ENCODE assay signal across 15 cellular contexts in the genomic region with DNA sequence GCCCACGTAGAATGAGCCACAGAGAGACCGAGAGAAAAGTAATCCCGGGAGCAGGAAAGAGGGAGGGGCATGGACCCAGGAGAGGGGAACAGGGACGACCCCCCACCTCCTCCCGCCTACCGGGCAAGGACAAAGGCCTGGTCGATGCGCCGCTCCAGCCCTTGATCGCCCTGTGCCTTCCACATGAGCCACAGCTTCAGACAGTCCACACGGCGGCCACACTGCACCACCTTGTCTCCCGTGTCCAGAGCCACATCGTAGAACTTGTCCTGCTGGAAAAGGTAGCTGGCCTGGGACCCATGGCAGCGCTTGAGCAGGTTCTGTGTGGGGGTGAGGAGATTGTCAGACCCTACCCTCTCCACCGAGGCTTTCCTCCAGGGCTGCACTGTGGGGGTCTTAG. TPM values are rescaled to one million over a fixed set of nuclear protein-coding genes. Genes with fewer than 3 reads are reported as not detected.
DNase-seq lines count a peak whose midpoint lies in the region; ATAC-seq, FAIRE-seq and TF ChIP-seq lines count a peak whose summit lies in the region.
"Had no signal": no experiment of that assay in that cellular context is flagged by ENCODE, and none has a peak within 500 bp of the region (broad histone marks: within the 10 kb centered on the region; RNA-seq: fewer than 3 reads in every experiment).

No MANE protein-coding gene starts in this region.

- H3K27ac ChIP-seq in PC-9, result no peak overlapping the region
- peak overlapping the region in 3 of 4 donors; percentile 71 to 83 (median 78) for H3K27ac ChIP-seq in gastroesophageal sphincter
- H3K27ac ChIP-seq: brain microvascular endothelial cell, thyroid gland had no signal

- H3K4me2 ChIP-seq in PC-9, result no peak overlapping the region

- no peaks in the 10 kb centered on the region; the same call in 1 of the 2 replicates for H3F3A ChIP-seq in PC-9 (ENCODE audit: insufficient read depth, low read depth)

- H3K4me1 Mint-ChIP-seq in activated T-cell treated with anti-CD3 and anti-CD28 coated beads, Interleukin-2, amount 50 U/mL, for 72 hours (ENCODE audit: low read depth), result peaks cover 9% of the 10 kb centered on the region
- peaks cover 6% of the 10 kb centered on the region for H3K4me1 Mint-ChIP-seq in type B pancreatic cell (ENCODE audit: unreplicated experiment)

- H2AFZ ChIP-seq in PC-9, result 0 out of 2 replicates have a peak overlapping the region, but pooled peaks have one; percentile 15

- H3K9me3 Mint-ChIP-seq in activated T-cell treated with anti-CD3 and anti-CD28 coated beads, Interleukin-2, amount 50 U/mL, for 72 hours, result no peaks in the 10 kb centered on the region
- no peaks in the 10 kb centered on the region for H3K9me3 Mint-ChIP-seq in type B pancreatic cell
- H3K9me3 Mint-ChIP-seq: activated naive CD4-positive, alpha-beta T cell treated with anti-CD3 and anti-CD28 coated beads, Interleukin-2, amount 10 ng/mL, durations not matched to agents 7 days and 5 days; CD4-positive, CD25-positive, alpha-beta regulatory T cell; H9 had no signal

- ATAC-seq in activated T-cell treated with anti-CD3 and anti-CD28 coated beads, Interleukin-2, amount 50 U/mL, for 72 hours (replicated peaks in 1 of 2), result peak; percentile 3
- ATAC-seq in gastroesophageal sphincter, result no peak
- no peak for ATAC-seq in activated CD4-positive, CD25-positive, alpha-beta regulatory T cell treated with anti-CD3 and anti-CD28 coated beads, Interleukin-2, amount 50 U/mL, for 24 hours

- intact Hi-C loops in PC-9 (cut with micrococcal nuclease; ENCODE audit: unreplicated experiment), result loop anchor here (1.0 to 2.0 kb wide), 2 partner anchors 53 to 127 kb away; no protein-coding TSS in a partner anchor

- no TSS peak for BruUV-seq in PC-9 (replicated peaks; lab: Mats Ljungman, UMichigan)

- no peaks in the 10 kb centered on the region for H3K27me3 ChIP-seq in PC-9 (ENCODE audit: insufficient read depth, low read depth)
- H3K27me3 ChIP-seq in gastroesophageal sphincter, result no peaks in the 10 kb centered on the region
- H3K27me3 ChIP-seq: brain microvascular endothelial cell, thyroid gland had no signal

- CTCF ChIA-PET in PC-9 (lab: Charles Lee), result interaction anchor here (0.5 to 1.0 kb wide), 4 partner anchors 11 to 162 kb away, joined by 3 to 4 read pairs (median 4); a partner anchor contains a TSS

- H3K79me2 ChIP-seq in PC-9 (ENCODE audit: low read depth), result no peaks in the 10 kb centered on the region

- H3K9me2 ChIP-seq in PC-9 (ENCODE audit: insufficient read depth), result no peaks in the 10 kb centered on the region; the same call in 1 of the 2 replicates

- FAIRE-seq in GM19239 (lab: Jason Lieb, UNC), result no peak
- FAIRE-seq: frontal cortex had no signal

- no peak overlapping the region for H3K4me3 ChIP-seq in PC-9
- H3K4me3 ChIP-seq in gastroesophageal sphincter, result no peak overlapping the region
- H3K4me3 ChIP-seq: thyroid gland had no signal

- no peak for TF ChIP-seq EP300 in gastroesophageal sphincter (IDR thresholded peaks at IDR 0.05)

- H3K9me3 ChIP-seq in PC-9 (ENCODE audit: insufficient read depth, low read depth) (no peaks in the 10 kb centered on the region), gastroesophageal sphincter (no peaks in the 10 kb centered on the region)
- H3K9me3 ChIP-seq: thyroid gland had no signal

- DNase-seq in activated T-cell treated with anti-CD3 and anti-CD28 coated beads, Interleukin-2, amount 50 U/mL, for 72 hours, result no peak
- no peak for DNase-seq in activated T-cell treated with anti-CD3 and anti-CD28 coated beads, Interleukin-2, amount 50 U/mL, for 48 hours
- no peak for DNase-seq in PC-9
- DNase-seq in type B pancreatic cell (ENCODE audit: extremely low spot score, unreplicated experiment), result peak; percentile 65
- no peak for DNase-seq in GM19239 (ENCODE audit: insufficient read length, low spot score)
- DNase-seq in SKM-1 treated with dmso at 0.1 percent for 144 hours (lab: John Stamatoyannopoulos, UW; ENCODE audit: unreplicated experiment), result no peak

- H4K20me1 ChIP-seq in PC-9 (ENCODE audit: insufficient read depth), result no peaks in the 10 kb centered on the region

- no peaks in the 10 kb centered on the region for H3K36me3 Mint-ChIP-seq in activated T-cell treated with anti-CD3 and anti-CD28 coated beads, Interleukin-2, amount 50 U/mL, for 72 hours (ENCODE audit: insufficient read depth in 2 of 2)
- H3K36me3 Mint-ChIP-seq in type B pancreatic cell, result peaks cover 6% of the 10 kb centered on the region
- H3K36me3 Mint-ChIP-seq: activated naive CD4-positive, alpha-beta T cell treated with anti-CD3 and anti-CD28 coated beads, Interleukin-2, amount 10 ng/mL, durations not matched to agents 7 days and 5 days had no signal

- H3K27ac Mint-ChIP-seq in activated T-cell treated with anti-CD3 and anti-CD28 coated beads, Interleukin-2, amount 50 U/mL, for 72 hours, result no peak overlapping the region
- no peak overlapping the region for H3K27ac Mint-ChIP-seq in type B pancreatic cell
- H3K27ac Mint-ChIP-seq: H9 had no signal

- no peaks in the 10 kb centered on the region for H3K27me3 Mint-ChIP-seq in activated T-cell treated with anti-CD3 and anti-CD28 coated beads, Interleukin-2, amount 50 U/mL, for 72 hours (ENCODE audit: low read depth)
- no peaks in the 10 kb centered on the region for H3K27me3 Mint-ChIP-seq in type B pancreatic cell
- H3K27me3 Mint-ChIP-seq: activated naive CD4-positive, alpha-beta T cell treated with anti-CD3 and anti-CD28 coated beads, Interleukin-2, amount 10 ng/mL, durations not matched to agents 7 days and 5 days had no signal

- no peak overlapping the region for H3K4me3 Mint-ChIP-seq in activated T-cell treated with anti-CD3 and anti-CD28 coated beads, Interleukin-2, amount 50 U/mL, for 72 hours
- no peak overlapping the region for H3K4me3 Mint-ChIP-seq in type B pancreatic cell
- H3K4me3 Mint-ChIP-seq: activated naive CD4-positive, alpha-beta T cell treated with anti-CD3 and anti-CD28 coated beads, Interleukin-2, amount 10 ng/mL, durations not matched to agents 7 days and 5 days; CD4-positive, CD25-positive, alpha-beta regulatory T cell had no signal

- H3K36me3 ChIP-seq in PC-9 (ENCODE audit: low read depth) (no peaks in the 10 kb centered on the region), gastroesophageal sphincter (peaks cover 0 to 28% of the 10 kb centered on the region in 2 donors)
- H3K36me3 ChIP-seq: brain microvascular endothelial cell, thyroid gland had no signal

- POLR2A ChIA-PET in PC-9 (lab: Charles Lee; ENCODE audit: unreplicated experiment), result interaction anchor here (0.7 kb wide), 1 partner anchor 25 kb away, joined by 4 read pairs; no protein-coding TSS in a partner anchor

- WGBS in gastroesophageal sphincter (ENCODE audit: low coverage in 1 of 2), 2 donors, result no CpG with 5 or more reads among the region's 16 CpGs

- no peaks in the 10 kb centered on the region; the same call in 1 of the 2 replicates for H3K4me1 ChIP-seq in PC-9 (replicated peaks; ENCODE audit: insufficient read depth)
- peaks cover 0 to 48% (median 5%) of the 10 kb centered on the region in 3 donors for H3K4me1 ChIP-seq in gastroesophageal sphincter
- H3K4me1 ChIP-seq: thyroid gland had no signal

- TF ChIP-seq CTCF in PC-9 (conservative IDR thresholded peaks at IDR 0.05) (no peak), gastroesophageal sphincter (IDR thresholded peaks at IDR 0.05) (no peak), type B pancreatic cell (conservative IDR thresholded peaks at IDR 0.05) (no peak)

- TF ChIP-seq POLR2A in gastroesophageal sphincter (IDR thresholded peaks at IDR 0.05), result no peak

RNA-seq across cellular contexts. Expression of a gene that starts 20.5 kb away (rescaled TPM):
- total RNA-seq in activated T-cell treated with anti-CD3 and anti-CD28 coated beads, Interleukin-2, amount 50 U/mL, for 72 hours, result 10 to 100 TPM; 44.2 to 49.5 TPM
- total RNA-seq in PC-9 (2021), result 48.3 and 65.8 TPM in 2 replicates
- 10 to 100 TPM; 14.9 to 27.7 (median 17.4) TPM for total RNA-seq in gastroesophageal sphincter
- 49.2 and 72.2 TPM in 2 replicates for total RNA-seq in type B pancreatic cell (ENCODE audit: low replicate concordance)

RNA-seq across cellular contexts. Expression of a gene that starts 20.7 kb away (rescaled TPM):
- 10 to 100 TPM; 42.7 to 45.2 TPM for total RNA-seq in activated T-cell treated with anti-CD3 and anti-CD28 coated beads, Interleukin-2, amount 50 U/mL, for 72 hours
- total RNA-seq in PC-9 (2021) (33.1 and 49.0 TPM in 2 replicates), gastroesophageal sphincter (10 to 100 TPM; 11.3 to 47.5 (median 24.1) TPM), type B pancreatic cell (ENCODE audit: low replicate concordance) (30.6 and 49.3 TPM in 2 replicates)

RNA-seq across cellular contexts. Expression of a gene that starts 47.1 kb away (rescaled TPM):
- total RNA-seq in activated T-cell treated with anti-CD3 and anti-CD28 coated beads, Interleukin-2, amount 50 U/mL, for 72 hours, result 100 to 1,000 TPM in 1 of 2 donors, 10 to 100 TPM in 1; 88.0 to 111 TPM
- total RNA-seq in PC-9 (2021) (2.4 and 3.3 TPM in 2 replicates), gastroesophageal sphincter (1 to 10 TPM in 2 of 4 donors, under 1 TPM in 2; 0.40 to 5.8 (median 2.6) TPM), type B pancreatic cell (ENCODE audit: low replicate concordance) (3.2 and 4.2 TPM in 2 replicates)
- total RNA-seq: frontal cortex, pulmonary artery endothelial cell had no signal

RNA-seq across cellular contexts. Expression of a gene that starts 56.7 kb away (rescaled TPM):
- total RNA-seq in activated T-cell treated with anti-CD3 and anti-CD28 coated beads, Interleukin-2, amount 50 U/mL, for 72 hours, result 1 to 10 TPM; 2.2 to 7.9 TPM
- total RNA-seq in PC-9 (2021) (0.70 and 0.79 TPM in 2 replicates), gastroesophageal sphincter (under 1 TPM in 1 of 4 donors, not detected in 3; 0.31 TPM), type B pancreatic cell (ENCODE audit: low replicate concordance) (0.97 and 1.9 TPM in 2 replicates)
- total RNA-seq: H9, pulmonary artery endothelial cell had no signal

Comparison
In these comparisons a context has a peak if more than half of its experiments do, and no peak if none do; other contexts are left out.
1. ATAC-seq: peak in activated T-cell treated with anti-CD3 and anti-CD28 coated beads, Interleukin-2, amount 50 U/mL, for 72 hours (2 of 2); none in gastroesophageal sphincter (single experiment) and activated CD4-positive, CD25-positive, alpha-beta regulatory T cell treated with anti-CD3 and anti-CD28 coated beads, Interleukin-2, amount 50 U/mL, for 24 hours (0 of 2).
2. RNA of a gene that starts 47.1 kb away (total RNA-seq): 88.0 to 111 TPM in activated T-cell treated with anti-CD3 and anti-CD28 coated beads, Interleukin-2, amount 50 U/mL, for 72 hours; 0.40 to 5.8 TPM in gastroesophageal sphincter, 3.2 to 4.2 TPM in type B pancreatic cell and 2.4 to 3.3 TPM in PC-9; every median in the first group is over 10 times any median in the second.